ENCODE assay signal across 16 cellular contexts in the genomic region with DNA sequence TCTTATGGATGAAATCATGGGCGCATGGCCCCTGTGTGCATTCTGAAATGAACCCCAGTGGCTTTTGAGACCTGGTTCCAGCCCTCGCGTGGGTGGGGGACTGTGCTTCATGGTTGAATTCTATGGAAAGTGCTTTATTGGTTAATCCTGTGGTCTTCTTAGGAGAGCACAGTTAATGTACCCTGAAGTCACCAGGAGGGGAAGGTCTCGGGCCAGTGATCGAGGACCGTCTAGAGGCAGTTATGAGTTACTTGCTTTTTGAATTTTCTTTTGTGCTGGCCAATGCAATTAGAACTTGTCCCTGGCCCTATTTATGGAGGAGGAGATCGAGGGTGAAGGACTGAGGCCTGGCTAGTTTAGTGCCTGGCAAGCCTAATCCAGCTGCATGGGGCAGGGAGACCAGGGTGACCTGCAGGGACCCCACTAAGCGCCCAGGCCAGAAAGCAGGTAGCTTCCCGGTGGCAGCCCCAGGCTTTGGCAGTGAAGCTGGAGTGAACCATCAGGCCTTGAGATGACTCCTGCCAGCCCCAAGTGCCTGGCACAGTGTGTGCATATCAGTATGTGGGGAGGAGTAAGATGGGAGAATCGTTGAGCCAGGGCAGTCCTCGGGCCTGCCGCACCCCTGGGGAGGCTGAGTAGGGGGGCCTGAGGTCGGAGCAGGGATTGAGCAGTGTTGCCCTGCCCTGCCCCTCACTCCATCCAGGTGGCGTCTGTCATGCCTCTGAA. TPM values are rescaled to one million over a fixed set of nuclear protein-coding genes. Genes with fewer than 3 reads are reported as not detected.
DNase-seq lines count a peak whose midpoint lies in the region; ATAC-seq and TF ChIP-seq lines count a peak whose summit lies in the region.
"Had no signal": no experiment of that assay in that cellular context is flagged by ENCODE, and none has a peak within 500 bp of the region (broad histone marks: within the 10 kb centered on the region; RNA-seq: fewer than 3 reads in every experiment).

No MANE protein-coding gene starts in this region.

- H3K9ac ChIP-seq in skeletal muscle tissue (ENCODE audit: low read depth in 1 of 3, low read length in 3 of 3), result no peak overlapping the region

- H3K27ac ChIP-seq in RWPE2 (ENCODE audit: poor library complexity, severe bottlenecking) (peak overlapping the region; percentile 78), skeletal muscle tissue (ENCODE audit: low read depth, low read length) (peak overlapping the region; percentile 12)
- H3K27ac ChIP-seq: neutrophil had no signal

- peaks cover 12% of the 10 kb centered on the region for H3K27me3 Mint-ChIP-seq in endothelial cell (ENCODE audit: unreplicated experiment)

- DNase-seq in DMS79 treated with DMSO at 0.1 percent for 48 hours (lab: John Stamatoyannopoulos, UW), result peak; percentile 83
- no peak for DNase-seq in RWPE2 (ENCODE audit: low spot score)
- DNase-seq in endothelial cell (ENCODE audit: low spot score), result no peak
- DNase-seq in AG08395 (ENCODE audit: low spot score), result no peak
- no peak for DNase-seq in pons (ENCODE audit: low spot score)
- DNase-seq: CD4-positive, CD25-positive, alpha-beta regulatory T cell; effector memory CD8-positive, alpha-beta T cell; NCI-H1694 treated with DMSO at 0.1 percent for 48 hours; NCI-H524 treated with DMSO at 0.1 percent for 48 hours; T-cell had no signal

- H3K9me3 Mint-ChIP-seq in endothelial cell (ENCODE audit: unreplicated experiment), result no peaks in the 10 kb centered on the region
- H3K9me3 Mint-ChIP-seq: effector memory CD8-positive, alpha-beta T cell; memory B cell; T-cell had no signal

- TF ChIP-seq CTCF in RWPE2 (IDR thresholded peaks at IDR 0.05; ENCODE audit: poor library complexity, severe bottlenecking) (no peak), endothelial cell (IDR thresholded peaks at IDR 0.05; ENCODE audit: unreplicated experiment) (no peak)

- ATAC-seq in RWPE2 (ENCODE audit: low read depth), result no peak
- ATAC-seq in HG03469 (IDR thresholded peaks at IDR 0.05; ENCODE audit: unreplicated experiment), result no peak

- H3K36me3 ChIP-seq in RWPE2 (ENCODE audit: low read depth) (no peaks in the 10 kb centered on the region), skeletal muscle tissue (ENCODE audit: control insufficient read depth in 3 of 3, insufficient read depth in 3 of 3, low read length in 3 of 3) (no peaks in the 10 kb centered on the region)
- H3K36me3 ChIP-seq: neutrophil, Peyer's patch, suprapubic skin had no signal

- H3K27ac Mint-ChIP-seq in endothelial cell (ENCODE audit: unreplicated experiment), result peak overlapping the region; percentile 10
- H3K27ac Mint-ChIP-seq: memory B cell had no signal

- H3K4me1 Mint-ChIP-seq in endothelial cell (ENCODE audit: unreplicated experiment), result peaks cover 17% of the 10 kb centered on the region
- H3K4me1 Mint-ChIP-seq: memory B cell had no signal

- H3K27me3 ChIP-seq in RWPE2 (ENCODE audit: insufficient read depth, poor library complexity, severe bottlenecking) (no peaks in the 10 kb centered on the region), skeletal muscle tissue (ENCODE audit: control insufficient read depth in 3 of 3, insufficient read depth in 3 of 3, low read length in 3 of 3) (no peaks in the 10 kb centered on the region)
- H3K27me3 ChIP-seq: Peyer's patch, suprapubic skin had no signal

- H3K36me3 Mint-ChIP-seq in endothelial cell (ENCODE audit: low read depth, unreplicated experiment), result no peaks in the 10 kb centered on the region
- H3K36me3 Mint-ChIP-seq: CD4-positive, CD25-positive, alpha-beta regulatory T cell; memory B cell; T-cell had no signal

- H3K4me3 ChIP-seq in RWPE2 (ENCODE audit: severe bottlenecking), result no peak overlapping the region
- no peak overlapping the region for H3K4me3 ChIP-seq in skeletal muscle tissue (ENCODE audit: low read length in 3 of 3)
- H3K4me3 ChIP-seq: Peyer's patch, suprapubic skin had no signal

- H3K4me3 Mint-ChIP-seq in endothelial cell (ENCODE audit: unreplicated experiment), result no peak overlapping the region
- H3K4me3 Mint-ChIP-seq: CD4-positive, CD25-positive, alpha-beta regulatory T cell; effector memory CD8-positive, alpha-beta T cell; memory B cell; T-cell had no signal

- H3K4me1 ChIP-seq in RWPE2 (ENCODE audit: insufficient read depth, poor library complexity, severe bottlenecking), result peaks cover 18% of the 10 kb centered on the region
- peaks cover 0 to 9% (median 7%) of the 10 kb centered on the region in 3 donors for H3K4me1 ChIP-seq in skeletal muscle tissue (ENCODE audit: control insufficient read depth in 3 of 3, insufficient read depth in 3 of 3, low read length in 3 of 3)

- H3K9me3 ChIP-seq in RWPE2 (ENCODE audit: severe bottlenecking), result no peaks in the 10 kb centered on the region
- no peaks in the 10 kb centered on the region for H3K9me3 ChIP-seq in skeletal muscle tissue (ENCODE audit: control insufficient read depth in 3 of 3, low read length in 3 of 3)
- H3K9me3 ChIP-seq: neutrophil, Peyer's patch, suprapubic skin had no signal

RNA-seq across cellular contexts. Expression of gene SMOX, which starts 11.3 kb away (rescaled TPM):
- total RNA-seq in endothelial cell (ENCODE audit: unreplicated experiment) (5.7 TPM), skeletal muscle tissue (4.7 TPM)
